20 cellular contexts compared by ENCODE assay signal in the genomic region with DNA sequence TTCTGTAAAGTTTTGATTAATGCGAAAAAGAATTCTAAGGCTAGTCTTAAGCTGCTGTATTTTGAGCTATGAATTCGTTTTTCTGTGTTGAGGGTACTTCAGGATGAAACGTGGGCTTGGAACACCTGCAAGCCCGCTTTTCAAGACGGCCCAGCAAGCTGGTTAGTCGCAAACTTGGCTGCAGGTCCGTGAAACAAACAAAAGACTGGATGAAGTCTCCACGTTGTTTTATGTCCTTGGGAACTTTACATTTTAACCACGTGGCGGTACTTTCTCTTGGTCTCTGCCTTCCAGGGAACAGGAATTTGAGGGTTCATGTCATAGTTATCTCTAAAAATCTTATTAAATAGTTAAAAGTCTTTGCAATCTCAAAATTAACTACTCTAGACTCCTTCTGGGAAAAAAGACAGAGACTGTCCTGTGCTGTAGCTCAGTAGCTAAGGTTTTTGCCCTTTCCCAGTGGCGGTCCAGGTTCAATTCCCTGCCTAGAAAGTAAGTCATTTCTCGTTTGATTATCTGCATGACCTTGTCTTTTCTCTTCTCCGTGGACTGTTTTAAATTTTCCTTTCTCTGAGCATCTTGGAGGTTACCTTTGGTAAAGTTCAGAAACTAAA. TPM values are rescaled to one million over a fixed set of nuclear protein-coding genes. Genes with fewer than 3 reads are reported as not detected.
"Had no signal": no experiment of that assay in that cellular context is flagged by ENCODE, and none has a peak within 500 bp of the region (broad histone marks: within the 10 kb centered on the region; RNA-seq: fewer than 3 reads in every experiment).

No MANE protein-coding gene starts in this region.

- ATAC-seq: esophagus mucosa; gastroesophageal sphincter; left lung; lower lobe of right lung; naive thymus-derived CD8-positive, alpha-beta T cell; right cardiac atrium had no signal

- H3K27ac ChIP-seq: left lung, lower lobe of right lung, ovary, suprapubic skin, thyroid gland, upper lobe of left lung, uterus had no signal

- H3K4me3 ChIP-seq: left lung, lower lobe of right lung, ovary, smooth muscle cell, suprapubic skin, thyroid gland, upper lobe of left lung, uterus had no signal

- H3K4me1 ChIP-seq: left lung, lower lobe of right lung, suprapubic skin, thyroid gland, upper lobe of left lung, uterus had no signal

- H3K36me3 ChIP-seq: gastroesophageal sphincter, left lung, lower lobe of right lung, ovary, suprapubic skin, thyroid gland, upper lobe of left lung, uterus had no signal

- H3K9me3 ChIP-seq: gastroesophageal sphincter, lower lobe of right lung, ovary, suprapubic skin, thyroid gland, upper lobe of left lung, uterus had no signal

- H3K27me3 ChIP-seq: gastroesophageal sphincter, ovary, suprapubic skin, thyroid gland, upper lobe of left lung, uterus had no signal

- DNase-seq: cortex of kidney; effector memory CD4-positive, alpha-beta T cell; foreskin fibroblast; immature natural killer cell; left lung; lower lobe of right lung; mesenchymal stem cell; naive thymus-derived CD8-positive, alpha-beta T cell; ovary; right cardiac atrium; stimulated activated CD4-positive, alpha-beta T cell treated with anti-CD3 and anti-CD28 coated beads, Interleukin-2, amount 100 ng/mL, for 48 hours; stimulated activated naive CD4-positive, alpha-beta T cell treated with Interleukin-2 at 50 U/mL for 16 hours; thyroid gland; upper lobe of left lung; uterus had no signal

RNA-seq across cellular contexts. Expression of a gene that starts 21.0 kb away (rescaled TPM):
- total RNA-seq: mononuclear cell; naive thymus-derived CD8-positive, alpha-beta T cell had no signal
